Comparison of ENCODE assay signal across 8 cellular contexts in the genomic region with DNA sequence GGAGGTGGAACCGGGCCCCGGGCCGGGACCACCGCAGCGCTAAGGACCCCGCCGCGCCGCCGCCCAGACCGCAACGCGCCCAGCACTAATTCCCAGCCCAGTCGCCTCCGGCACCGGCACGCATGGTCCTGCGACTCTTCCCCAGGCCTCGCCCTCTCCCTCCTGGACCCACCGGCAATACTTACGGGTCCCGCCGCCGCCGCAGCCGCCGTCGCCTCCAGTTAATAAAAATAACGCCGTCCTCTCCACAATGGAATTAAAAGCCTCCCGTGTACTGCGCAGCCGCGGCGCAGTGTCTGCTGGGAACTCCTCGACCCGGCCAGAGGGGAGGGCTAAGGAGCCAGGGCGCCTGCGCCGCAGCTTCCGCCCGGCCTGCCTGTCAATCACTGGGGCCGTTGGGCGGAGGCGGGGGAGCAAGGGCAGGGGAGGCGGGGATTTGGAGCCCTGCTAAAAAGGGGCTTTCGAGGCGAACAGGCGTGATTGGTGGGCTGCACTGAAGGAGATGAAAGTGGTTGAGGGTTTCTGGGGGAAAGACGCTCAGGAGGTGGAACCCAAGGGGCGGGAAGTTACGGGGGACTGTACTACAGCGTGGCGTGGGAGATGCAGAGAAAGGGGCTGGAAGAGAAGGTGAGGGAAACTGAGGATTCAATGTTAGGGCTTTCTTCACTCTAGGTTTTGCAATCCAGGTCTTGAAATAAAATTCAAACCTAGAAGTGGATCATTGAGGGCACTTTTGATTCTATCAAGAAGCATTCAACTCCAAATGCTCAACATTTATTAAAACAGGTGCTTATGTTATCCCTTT. TPM values are rescaled to one million over a fixed set of nuclear protein-coding genes. Genes with fewer than 3 reads are reported as not detected.
DNase-seq lines count a peak whose midpoint lies in the region; ATAC-seq and TF ChIP-seq lines count a peak whose summit lies in the region.

A gene with protein sequence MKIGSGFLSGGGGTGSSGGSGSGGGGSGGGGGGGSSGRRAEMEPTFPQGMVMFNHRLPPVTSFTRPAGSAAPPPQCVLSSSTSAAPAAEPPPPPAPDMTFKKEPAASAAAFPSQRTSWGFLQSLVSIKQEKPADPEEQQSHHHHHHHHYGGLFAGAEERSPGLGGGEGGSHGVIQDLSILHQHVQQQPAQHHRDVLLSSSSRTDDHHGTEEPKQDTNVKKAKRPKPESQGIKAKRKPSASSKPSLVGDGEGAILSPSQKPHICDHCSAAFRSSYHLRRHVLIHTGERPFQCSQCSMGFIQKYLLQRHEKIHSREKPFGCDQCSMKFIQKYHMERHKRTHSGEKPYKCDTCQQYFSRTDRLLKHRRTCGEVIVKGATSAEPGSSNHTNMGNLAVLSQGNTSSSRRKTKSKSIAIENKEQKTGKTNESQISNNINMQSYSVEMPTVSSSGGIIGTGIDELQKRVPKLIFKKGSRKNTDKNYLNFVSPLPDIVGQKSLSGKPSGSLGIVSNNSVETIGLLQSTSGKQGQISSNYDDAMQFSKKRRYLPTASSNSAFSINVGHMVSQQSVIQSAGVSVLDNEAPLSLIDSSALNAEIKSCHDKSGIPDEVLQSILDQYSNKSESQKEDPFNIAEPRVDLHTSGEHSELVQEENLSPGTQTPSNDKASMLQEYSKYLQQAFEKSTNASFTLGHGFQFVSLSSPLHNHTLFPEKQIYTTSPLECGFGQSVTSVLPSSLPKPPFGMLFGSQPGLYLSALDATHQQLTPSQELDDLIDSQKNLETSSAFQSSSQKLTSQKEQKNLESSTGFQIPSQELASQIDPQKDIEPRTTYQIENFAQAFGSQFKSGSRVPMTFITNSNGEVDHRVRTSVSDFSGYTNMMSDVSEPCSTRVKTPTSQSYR (minus strand): TSS at position 276 of the 805 bp plus-strand sequence. CDS start 331 bp downstream, outside the sequence.

- peak within 1 kb of the TSS; percentile 97 for H3K4me3 ChIP-seq in lung

- peak within 1 kb of the TSS; percentile 93 to 98 for H3K27ac ChIP-seq in lung (ENCODE audit: low read depth in 1 of 2, low read length in 1 of 2)

- H3K9me3 ChIP-seq in lung (ENCODE audit: control insufficient read depth in 2 of 2, insufficient read depth in 1 of 2, low read length in 1 of 2), result peaks cover 0 to 1% of the 10 kb centered on the region in 2 donors

- DNase-seq in COLO829 (ENCODE audit: low spot score), result peak; percentile 97
- DNase-seq in HT-29 (ENCODE audit: low spot score), result peak; percentile 93
- DNase-seq in NK-92 treated with Interleukin-12 subunit alpha and Interleukin-12 subunit beta, amount 100 ng/mL, for 24 hours (lab: John Stamatoyannopoulos, UW), result peak; percentile 96
- DNase-seq in activated CD8-positive, alpha-beta memory T cell treated with anti-CD3 and anti-CD28 coated beads for 1 hour (ENCODE audit: extremely low read depth in 1 of 2, low read depth in 1 of 2), result peak; percentile 83 to 94
- peak; percentile 93 for DNase-seq in effector CD4-positive, alpha-beta T cell
- DNase-seq in lung (ENCODE audit: low spot score), result peak; percentile 95
- peak; percentile 87 to 94 (median 90) for DNase-seq in stimulated activated CD4-positive, alpha-beta T cell treated with anti-CD3 and anti-CD28 coated beads, TNF-alpha, amount 100 ng/mL, for 24 hours (ENCODE audit: low read depth in 3 of 3)

- peaks cover 5 to 31% of the 10 kb centered on the region in 2 donors for H3K4me1 ChIP-seq in lung (ENCODE audit: control insufficient read depth in 2 of 2, insufficient read depth in 2 of 2, low read length in 2 of 2)

- WGBS in lung, 2 donors, result 0 to 1% methylated on average over 44 to 54 of the region's 54 CpGs

- no peaks in the 10 kb centered on the region for H3K36me3 ChIP-seq in lung (ENCODE audit: control insufficient read depth in 2 of 2, insufficient read depth in 2 of 2, low read length in 2 of 2)

- ATAC-seq in GM21360 (IDR thresholded peaks at IDR 0.05; ENCODE audit: unreplicated experiment) (peak; percentile 89), lung (ENCODE audit: insufficient read depth, low FRiP score) (peak; percentile 100)

- H3K27me3 ChIP-seq in lung (ENCODE audit: control insufficient read depth, insufficient read depth), result no peaks in the 10 kb centered on the region

- no peak for TF ChIP-seq CTCF in lung (IDR thresholded peaks at IDR 0.05; ENCODE audit: control extremely low read depth, extremely low read depth)

RNA-seq across cellular contexts. Expression of the gene that starts here (rescaled TPM):
- 5.9 and 6.8 TPM in 2 replicates for total RNA-seq in HT-29 (2014; rRNA removed; shearing (Covaris generic))
- 10 to 100 TPM; 13.3 to 24.8 TPM for total RNA-seq in lung
- 1 to 10 TPM; 5.4 to 8.4 TPM for polyA plus RNA-seq in lung

Comparison
In these comparisons a context has a peak if more than half of its experiments do, and no peak if none do; other contexts are left out.
1. Peak in every context shown above with its lines: DNase-seq, ATAC-seq, H3K4me3 ChIP-seq and H3K27ac ChIP-seq.